Comparison of ENCODE assay signal across 9 cellular contexts in genomic region chr11:118619444-118620205, GRCh38. TPM values are rescaled to one million over a fixed set of nuclear protein-coding genes. Genes with fewer than 3 reads are reported as not detected.
DNase-seq lines count a peak whose midpoint lies in the region; ATAC-seq and TF ChIP-seq lines count a peak whose summit lies in the region.
"Had no signal": no experiment of that assay in that cellular context is flagged by ENCODE, and none has a peak within 500 bp of the region (broad histone marks: within the 10 kb centered on the region; RNA-seq: fewer than 3 reads in every experiment).

No MANE protein-coding gene starts in this region.

- no peaks in the 10 kb centered on the region for H3K27me3 ChIP-seq in right atrium auricular region
- no peaks in the 10 kb centered on the region for H3K27me3 ChIP-seq in skeletal muscle tissue (ENCODE audit: control insufficient read depth in 3 of 3, insufficient read depth in 3 of 3, low read length in 3 of 3)

- H3K4me1 Mint-ChIP-seq in activated naive CD8-positive, alpha-beta T cell treated with anti-CD3 and anti-CD28 coated beads, Interleukin-2, amount 50 U/mL, for 24 hours = peaks cover 11% of the 10 kb centered on the region

- H3K4me3 ChIP-seq in right atrium auricular region (no peak overlapping the region), skeletal muscle tissue (ENCODE audit: low read length in 3 of 3) (no peak overlapping the region)

- H3K27me3 Mint-ChIP-seq in activated naive CD8-positive, alpha-beta T cell treated with anti-CD3 and anti-CD28 coated beads, Interleukin-2, amount 50 U/mL, for 24 hours = peaks cover 15% of the 10 kb centered on the region

- H3K27ac Mint-ChIP-seq in activated naive CD8-positive, alpha-beta T cell treated with anti-CD3 and anti-CD28 coated beads, Interleukin-2, amount 50 U/mL, for 24 hours = no peak overlapping the region

- DNase-seq in HK-2 (ENCODE audit: unreplicated experiment) (peak; percentile 66), right atrium auricular region (ENCODE audit: low spot score) (peak; percentile 85), NCI-H1417 (lab: John Stamatoyannopoulos, UW) (no peak)
- DNase-seq in activated naive CD8-positive, alpha-beta T cell treated with anti-CD3 and anti-CD28 coated beads, Interleukin-2, amount 50 U/mL, for 24 hours = no peak
- DNase-seq in stimulated activated CD4-positive, alpha-beta T cell treated with anti-CD3 and anti-CD28 coated beads, Interleukin-4, amount 100 ng/mL, for 1 hour = no peak

- H3K4me1 ChIP-seq in right atrium auricular region (peaks cover 0 to 89% of the 10 kb centered on the region in 2 donors), skeletal muscle tissue (ENCODE audit: control insufficient read depth in 3 of 3, insufficient read depth in 3 of 3, low read length in 3 of 3) (peaks cover 64 to 72% (median 72%) of the 10 kb centered on the region in 3 donors)

- H3K9me3 Mint-ChIP-seq in activated naive CD8-positive, alpha-beta T cell treated with anti-CD3 and anti-CD28 coated beads, Interleukin-2, amount 50 U/mL, for 24 hours = no peaks in the 10 kb centered on the region

- TF ChIP-seq CTCF in right atrium auricular region (IDR thresholded peaks at IDR 0.05) = no peak

- peak overlapping the region in 2 of 3 donors; percentile 9 to 32 for H3K9ac ChIP-seq in skeletal muscle tissue (ENCODE audit: low read depth in 1 of 3, low read length in 3 of 3)

- no peak overlapping the region for H3K4me3 Mint-ChIP-seq in activated naive CD8-positive, alpha-beta T cell treated with anti-CD3 and anti-CD28 coated beads, Interleukin-2, amount 50 U/mL, for 24 hours

- H3K9me3 ChIP-seq in right atrium auricular region = no peaks in the 10 kb centered on the region
- H3K9me3 ChIP-seq in skeletal muscle tissue (ENCODE audit: control insufficient read depth in 3 of 3, low read length in 3 of 3) = no peaks in the 10 kb centered on the region

- ATAC-seq in activated naive CD8-positive, alpha-beta T cell treated with anti-CD3 and anti-CD28 coated beads, Interleukin-2, amount 50 U/mL, for 24 hours = peak; percentile 41
- ATAC-seq in GM21526 (IDR thresholded peaks at IDR 0.05; ENCODE audit: low FRiP score, unreplicated experiment) = no peak
- ATAC-seq in GM21367 (IDR thresholded peaks at IDR 0.05; ENCODE audit: unreplicated experiment) = no peak

- H3K36me3 Mint-ChIP-seq in activated naive CD8-positive, alpha-beta T cell treated with anti-CD3 and anti-CD28 coated beads, Interleukin-2, amount 50 U/mL, for 24 hours (ENCODE audit: low read depth) = no peaks in the 10 kb centered on the region

- H3K36me3 ChIP-seq in right atrium auricular region (peaks cover 40% of the 10 kb centered on the region), skeletal muscle tissue (ENCODE audit: control insufficient read depth in 3 of 3, insufficient read depth in 3 of 3, low read length in 3 of 3) (peaks cover 6 to 19% (median 11%) of the 10 kb centered on the region in 3 donors)

- peak overlapping the region; percentile 87 to 93 for H3K27ac ChIP-seq in right atrium auricular region
- peak overlapping the region; percentile 84 for H3K27ac ChIP-seq in skeletal muscle tissue (ENCODE audit: low read depth, low read length)

RNA-seq across cellular contexts. Expression of gene PHLDB1, which starts 12.2 kb away (rescaled TPM):
- 100 to 1,000 TPM; 102 to 105 TPM for total RNA-seq in right atrium auricular region
- total RNA-seq in skeletal muscle tissue = 54.8 TPM

RNA-seq across cellular contexts. Expression of gene ARCN1, which starts 47.4 kb away (rescaled TPM):
- 100 to 1,000 TPM; 103 to 111 TPM for total RNA-seq in right atrium auricular region
- total RNA-seq in skeletal muscle tissue = 61.1 TPM

RNA-seq across cellular contexts. Expression of gene IFT46, which starts 53.9 kb away (rescaled TPM):
- total RNA-seq in right atrium auricular region (10 to 100 TPM; 19.3 to 26.1 TPM), skeletal muscle tissue (26.6 TPM)

RNA-seq across cellular contexts. Expression of gene TREH, which starts 59.8 kb away (rescaled TPM):
- total RNA-seq in right atrium auricular region (not detected), skeletal muscle tissue (0.52 TPM)
- total RNA-seq: mononuclear cell had no signal

Comparison
In these comparisons a context has a peak if more than half of its experiments do, and no peak if none do; other contexts are left out.
1. DNase-seq: peak in HK-2 (single experiment) and right atrium auricular region (single experiment); none in activated naive CD8-positive, alpha-beta T cell treated with anti-CD3 and anti-CD28 coated beads, Interleukin-2, amount 50 U/mL, for 24 hours (single experiment), NCI-H1417 (0 of 3) and stimulated activated CD4-positive, alpha-beta T cell treated with anti-CD3 and anti-CD28 coated beads, Interleukin-4, amount 100 ng/mL, for 1 hour (single experiment).